ENCODE assay signal across 23 cellular contexts in the genomic region with DNA sequence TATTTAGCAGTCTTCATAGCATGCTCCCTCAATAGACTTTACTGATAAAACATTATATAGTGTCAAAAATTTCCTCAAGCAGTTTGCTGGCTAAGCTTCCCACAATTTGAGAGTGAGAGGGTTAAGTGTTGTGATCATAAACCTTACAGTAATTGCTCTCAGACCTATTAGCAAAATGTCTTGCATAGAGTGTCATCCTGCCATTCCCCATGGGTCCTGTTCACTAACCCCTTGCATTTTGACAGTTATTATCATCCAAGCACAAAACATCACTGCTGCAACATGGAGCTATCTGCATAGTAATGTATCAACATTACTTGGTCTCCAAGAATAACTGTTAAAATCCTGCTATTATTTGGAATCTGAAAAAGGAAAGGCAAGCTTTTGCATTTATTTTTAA.
DNase-seq lines count a peak whose midpoint lies in the region; ATAC-seq and TF ChIP-seq lines count a peak whose summit lies in the region.
"Had no signal": no experiment of that assay in that cellular context is flagged by ENCODE, and none has a peak within 500 bp of the region (broad histone marks: within the 10 kb centered on the region; RNA-seq: fewer than 3 reads in every experiment).

No MANE protein-coding gene starts in this region.

- no peak overlapping the region for H3K4me3 ChIP-seq in OCI-LY1 (ENCODE audit: low read depth, low read length, poor library complexity, severe bottlenecking)
- no peak overlapping the region for H3K4me3 ChIP-seq in effector memory CD4-positive, alpha-beta T cell (ENCODE audit: insufficient read depth, low read depth, low read length, poor library complexity, severe bottlenecking)
- H3K4me3 ChIP-seq: esophagus squamous epithelium, gastrocnemius medialis, lower lobe of right lung, PC-9, psoas muscle, suprapubic skin had no signal

- H3K27me3 Mint-ChIP-seq in activated CD8-positive, alpha-beta T cell treated with anti-CD3 and anti-CD28 coated beads, Interleukin-2, amount 10 ng/mL, durations not matched to agents 7 days and 5 days (ENCODE audit: low read depth) = no peaks in the 10 kb centered on the region
- H3K27me3 Mint-ChIP-seq in activated CD8-positive, alpha-beta T cell treated with anti-CD3 and anti-CD28 coated beads for 36 hours = no peaks in the 10 kb centered on the region
- H3K27me3 Mint-ChIP-seq in stimulated activated memory B cell treated with anti-CD40 and anti-IgM and Interleukin-4, amounts not matched to agents 10 μg/mL and 1 μg/mL and 100 μg/mL, for 72 hours = no peaks in the 10 kb centered on the region

- no peaks in the 10 kb centered on the region for H3K79me2 ChIP-seq in OCI-LY1 (ENCODE audit: insufficient read depth, low read length)

- H3K36me3 ChIP-seq in OCI-LY1 (ENCODE audit: insufficient read depth, low read length) = no peaks in the 10 kb centered on the region
- H3K36me3 ChIP-seq in effector memory CD4-positive, alpha-beta T cell (ENCODE audit: control insufficient read depth, insufficient read depth, low read length) = no peaks in the 10 kb centered on the region
- H3K36me3 ChIP-seq: esophagus squamous epithelium, gastrocnemius medialis, lower lobe of right lung, suprapubic skin had no signal

- CTCF ChIA-PET in activated CD8-positive, alpha-beta T cell treated with anti-CD3 and anti-CD28 coated beads, Interleukin-2, amount 10 ng/mL, durations not matched to agents 7 days and 5 days (lab: Charles Lee) = interaction anchor here (1.0 kb wide), 1 partner anchor 599 kb away, joined by 4 read pairs; no protein-coding TSS in a partner anchor
- CTCF ChIA-PET in activated CD8-positive, alpha-beta T cell treated with anti-CD3 and anti-CD28 coated beads for 36 hours (lab: Charles Lee) = no interaction called here

- H3K4me3 Mint-ChIP-seq in activated CD8-positive, alpha-beta T cell treated with anti-CD3 and anti-CD28 coated beads, Interleukin-2, amount 10 ng/mL, durations not matched to agents 7 days and 5 days = no peak overlapping the region
- no peak overlapping the region for H3K4me3 Mint-ChIP-seq in activated CD8-positive, alpha-beta T cell treated with anti-CD3 and anti-CD28 coated beads for 36 hours
- peak overlapping the region; percentile 6 for H3K4me3 Mint-ChIP-seq in stimulated activated memory B cell treated with anti-CD40 and anti-IgM and Interleukin-4, amounts not matched to agents 10 μg/mL and 1 μg/mL and 100 μg/mL, for 72 hours
- H3K4me3 Mint-ChIP-seq: HFFc6 had no signal

- no peaks in the 10 kb centered on the region for H4K20me1 ChIP-seq in OCI-LY1 (ENCODE audit: insufficient read depth, low read length)

- H3K36me3 Mint-ChIP-seq in activated CD8-positive, alpha-beta T cell treated with anti-CD3 and anti-CD28 coated beads, Interleukin-2, amount 10 ng/mL, durations not matched to agents 7 days and 5 days (ENCODE audit: low read depth) = no peaks in the 10 kb centered on the region
- no peaks in the 10 kb centered on the region for H3K36me3 Mint-ChIP-seq in activated CD8-positive, alpha-beta T cell treated with anti-CD3 and anti-CD28 coated beads for 36 hours (ENCODE audit: low read depth)
- H3K36me3 Mint-ChIP-seq in stimulated activated memory B cell treated with anti-CD40 and anti-IgM and Interleukin-4, amounts not matched to agents 10 μg/mL and 1 μg/mL and 100 μg/mL, for 72 hours = peaks cover 17% of the 10 kb centered on the region

- no peaks in the 10 kb centered on the region for H3K9me2 ChIP-seq in OCI-LY1 (ENCODE audit: low read depth, low read length)

- no peak for DNase-seq in activated CD8-positive, alpha-beta T cell treated with anti-CD3 and anti-CD28 coated beads, Interleukin-2, amount 10 ng/mL, durations not matched to agents 7 days and 5 days
- DNase-seq in activated CD8-positive, alpha-beta T cell treated with anti-CD3 and anti-CD28 coated beads for 36 hours = no peak
- no peak for DNase-seq in effector memory CD4-positive, alpha-beta T cell
- DNase-seq: activated CD4-positive, alpha-beta T cell treated with anti-CD3 and anti-CD28 coated beads, Interleukin-2, amount 50 U/mL, for 4 hours; activated gamma-delta T cell; C1 segment of cervical spinal cord; DMS 273 treated with DMSO at 0.1 percent for 48 hours; esophagus squamous epithelium; gastrocnemius medialis; HFFc6; kidney; lower lobe of right lung; NCI-H146; NCI-H526 treated with DMSO at 0.1 percent for 48 hours; PC-9; psoas muscle; SIG-M5 had no signal

- H3K4me1 ChIP-seq in OCI-LY1 (ENCODE audit: insufficient read depth, low read length, severe bottlenecking) = no peaks in the 10 kb centered on the region
- H3K4me1 ChIP-seq in effector memory CD4-positive, alpha-beta T cell (ENCODE audit: control insufficient read depth, insufficient read depth, low read length, poor library complexity, severe bottlenecking) = no peaks in the 10 kb centered on the region
- H3K4me1 ChIP-seq: esophagus squamous epithelium, lower lobe of right lung, psoas muscle had no signal

- intact Hi-C loops in activated CD8-positive, alpha-beta T cell treated with anti-CD3 and anti-CD28 coated beads for 36 hours (cut with micrococcal nuclease) = no loop called here

- H3K27ac ChIP-seq in OCI-LY1 (ENCODE audit: low read depth, low read length, poor library complexity, severe bottlenecking) = no peak overlapping the region
- H3K27ac ChIP-seq in effector memory CD4-positive, alpha-beta T cell (ENCODE audit: insufficient read depth, low read length, poor library complexity, severe bottlenecking) = no peak overlapping the region
- H3K27ac ChIP-seq: esophagus squamous epithelium, gastrocnemius medialis, lower lobe of right lung, PC-9, psoas muscle, suprapubic skin had no signal

- TF ChIP-seq CTCF in activated CD8-positive, alpha-beta T cell treated with anti-CD3 and anti-CD28 coated beads for 36 hours (IDR thresholded peaks at IDR 0.05) = no peak
- no peak for TF ChIP-seq CTCF in OCI-LY1 (IDR thresholded peaks at IDR 0.05; ENCODE audit: low read length)

- H3K4me2 ChIP-seq in OCI-LY1 (ENCODE audit: low read length) = peak overlapping the region; percentile 32; the same call in 1 of the 2 replicates
- H3K4me2 ChIP-seq: PC-9 had no signal

- no peak for ATAC-seq in activated CD8-positive, alpha-beta T cell treated with anti-CD3 and anti-CD28 coated beads, Interleukin-2, amount 10 ng/mL, durations not matched to agents 7 days and 5 days
- no peak for ATAC-seq in activated CD8-positive, alpha-beta T cell treated with anti-CD3 and anti-CD28 coated beads for 36 hours
- ATAC-seq in HG02885 (IDR thresholded peaks at IDR 0.05; ENCODE audit: poor library complexity, unreplicated experiment) = peak; percentile 8
- peak; percentile 60 for ATAC-seq in stimulated activated memory B cell treated with anti-CD40 and anti-IgM and Interleukin-4, amounts not matched to agents 10 μg/mL and 1 μg/mL and 100 μg/mL, for 72 hours
- no peak for ATAC-seq in GM18519 (IDR thresholded peaks at IDR 0.05; ENCODE audit: low FRiP score, unreplicated experiment)
- no peak for ATAC-seq in GM21367 (IDR thresholded peaks at IDR 0.05; ENCODE audit: unreplicated experiment)
- ATAC-seq: gastrocnemius medialis, lower lobe of right lung, psoas muscle had no signal

- no peaks in the 10 kb centered on the region for H3K9me3 Mint-ChIP-seq in activated CD8-positive, alpha-beta T cell treated with anti-CD3 and anti-CD28 coated beads, Interleukin-2, amount 10 ng/mL, durations not matched to agents 7 days and 5 days (ENCODE audit: insufficient read depth)
- H3K9me3 Mint-ChIP-seq in activated CD8-positive, alpha-beta T cell treated with anti-CD3 and anti-CD28 coated beads for 36 hours = no peaks in the 10 kb centered on the region
- peaks cover 16% of the 10 kb centered on the region for H3K9me3 Mint-ChIP-seq in stimulated activated memory B cell treated with anti-CD40 and anti-IgM and Interleukin-4, amounts not matched to agents 10 μg/mL and 1 μg/mL and 100 μg/mL, for 72 hours
- H3K9me3 Mint-ChIP-seq: HFFc6 had no signal

- no peaks in the 10 kb centered on the region for H3F3A ChIP-seq in OCI-LY1 (ENCODE audit: insufficient read depth, low read length)

- no peaks in the 10 kb centered on the region for H3K9me3 ChIP-seq in OCI-LY1 (ENCODE audit: low read length)
- H3K9me3 ChIP-seq in effector memory CD4-positive, alpha-beta T cell (ENCODE audit: control insufficient read depth, low read length) = no peaks in the 10 kb centered on the region
- H3K9me3 ChIP-seq: esophagus squamous epithelium, gastrocnemius medialis, lower lobe of right lung, psoas muscle, suprapubic skin had no signal

- H3K27ac Mint-ChIP-seq in activated CD8-positive, alpha-beta T cell treated with anti-CD3 and anti-CD28 coated beads, Interleukin-2, amount 10 ng/mL, durations not matched to agents 7 days and 5 days = peak overlapping the region; percentile 37
- no peak overlapping the region for H3K27ac Mint-ChIP-seq in activated CD8-positive, alpha-beta T cell treated with anti-CD3 and anti-CD28 coated beads for 36 hours
- H3K27ac Mint-ChIP-seq in stimulated activated memory B cell treated with anti-CD40 and anti-IgM and Interleukin-4, amounts not matched to agents 10 μg/mL and 1 μg/mL and 100 μg/mL, for 72 hours = peak overlapping the region; percentile 81
- H3K27ac Mint-ChIP-seq: HFFc6 had no signal

- POLR2A ChIA-PET in activated CD8-positive, alpha-beta T cell treated with anti-CD3 and anti-CD28 coated beads, Interleukin-2, amount 10 ng/mL, durations not matched to agents 7 days and 5 days (lab: Charles Lee) = no interaction called here
- POLR2A ChIA-PET in activated CD8-positive, alpha-beta T cell treated with anti-CD3 and anti-CD28 coated beads for 36 hours (lab: Charles Lee) = no interaction called here

- no peak overlapping the region for H2AFZ ChIP-seq in OCI-LY1 (ENCODE audit: low read length)
- H2AFZ ChIP-seq: PC-9 had no signal

- no peak overlapping the region for H3K9ac ChIP-seq in OCI-LY1 (ENCODE audit: low read length)

- peaks cover 7% of the 10 kb centered on the region for H3K4me1 Mint-ChIP-seq in activated CD8-positive, alpha-beta T cell treated with anti-CD3 and anti-CD28 coated beads, Interleukin-2, amount 10 ng/mL, durations not matched to agents 7 days and 5 days (ENCODE audit: low read depth)
- H3K4me1 Mint-ChIP-seq in activated CD8-positive, alpha-beta T cell treated with anti-CD3 and anti-CD28 coated beads for 36 hours (ENCODE audit: low read depth) = peaks cover 11% of the 10 kb centered on the region
- peaks cover 49% of the 10 kb centered on the region for H3K4me1 Mint-ChIP-seq in stimulated activated memory B cell treated with anti-CD40 and anti-IgM and Interleukin-4, amounts not matched to agents 10 μg/mL and 1 μg/mL and 100 μg/mL, for 72 hours

- H3K27me3 ChIP-seq in OCI-LY1 (ENCODE audit: insufficient read depth, low read length) = no peaks in the 10 kb centered on the region
- no peaks in the 10 kb centered on the region for H3K27me3 ChIP-seq in effector memory CD4-positive, alpha-beta T cell (replicated peaks; ENCODE audit: control insufficient read depth, insufficient read depth, low read length, poor library complexity, severe bottlenecking)
- H3K27me3 ChIP-seq: esophagus squamous epithelium, gastrocnemius medialis, suprapubic skin had no signal

Comparison
In these comparisons a context has a peak if more than half of its experiments do, and no peak if none do; other contexts are left out.
1. ATAC-seq: peak in HG02885 (single experiment) and stimulated activated memory B cell treated with anti-CD40 and anti-IgM and Interleukin-4, amounts not matched to agents 10 μg/mL and 1 μg/mL and 100 μg/mL, for 72 hours (single experiment); none in activated CD8-positive, alpha-beta T cell treated with anti-CD3 and anti-CD28 coated beads, Interleukin-2, amount 10 ng/mL, durations not matched to agents 7 days and 5 days (single experiment), activated CD8-positive, alpha-beta T cell treated with anti-CD3 and anti-CD28 coated beads for 36 hours (single experiment), GM18519 (single experiment) and GM21367 (single experiment).